8 cellular contexts compared by ENCODE assay signal in genomic region chr1:38029725-38030511, GRCh38. TPM values are rescaled to one million over a fixed set of nuclear protein-coding genes. Genes with fewer than 3 reads are reported as not detected.
DNase-seq lines count a peak whose midpoint lies in the region; ATAC-seq, FAIRE-seq and TF ChIP-seq lines count a peak whose summit lies in the region.

No MANE protein-coding gene starts in this region.

- no peaks in the 10 kb centered on the region for H3K27me3 ChIP-seq in Panc1 (ENCODE audit: control insufficient read depth, insufficient read depth, low read length)
- H3K27me3 ChIP-seq in kidney epithelial cell (ENCODE audit: control insufficient read depth, insufficient read depth, low read length) = no peaks in the 10 kb centered on the region

- H3K4me3 Mint-ChIP-seq in activated naive CD8-positive, alpha-beta T cell = peak overlapping the region; percentile 72

- H3K36me3 ChIP-seq in Panc1 (ENCODE audit: control insufficient read depth, insufficient read depth, low read length) (no peaks in the 10 kb centered on the region), kidney epithelial cell (ENCODE audit: control insufficient read depth, insufficient read depth, low read length) (no peaks in the 10 kb centered on the region)

- H3K9me3 ChIP-seq in Panc1 (ENCODE audit: control insufficient read depth, insufficient read depth, low read depth, low read length) = no peaks in the 10 kb centered on the region

- no peaks in the 10 kb centered on the region for H3K27me3 Mint-ChIP-seq in activated naive CD8-positive, alpha-beta T cell

- in situ Hi-C loops in Panc1 (cut with HindIII; ENCODE audit: low pct_unique_long_range_greater_than_20kb, low sequenced_read_pairs) = no loop called here

- peaks cover 50% of the 10 kb centered on the region for H3K4me1 Mint-ChIP-seq in activated naive CD8-positive, alpha-beta T cell (ENCODE audit: low read depth)

- peak overlapping the region; percentile 72 for H3K27ac ChIP-seq in Panc1 (ENCODE audit: low read length)

- BruUV-seq in Panc1 (replicated peaks; lab: Mats Ljungman, UMichigan) = no TSS peak

- H3K27ac Mint-ChIP-seq in activated naive CD8-positive, alpha-beta T cell = peak overlapping the region; percentile 95

- peaks cover 2% of the 10 kb centered on the region for H3K36me3 Mint-ChIP-seq in activated naive CD8-positive, alpha-beta T cell

- H3K4me3 ChIP-seq in Panc1 (ENCODE audit: low read depth in 2 of 2, low read length in 2 of 2) = peak overlapping the region in 1 of 2 experiments; percentile 2; a peak in 1 of 4 replicates
- H3K4me3 ChIP-seq in kidney epithelial cell (ENCODE audit: low read depth, low read length) = no peak overlapping the region

- intact Hi-C loops in Panc1 (cut with micrococcal nuclease; ENCODE audit: unreplicated experiment) = loop anchor here (5.0 kb wide), 1 partner anchor 807 kb away; no protein-coding TSS in a partner anchor

- no peak for DNase-seq in GM12891 (ENCODE audit: insufficient read length, low spot score)
- no peak for DNase-seq in Panc1 (ENCODE audit: low read depth, low spot score)
- DNase-seq in kidney epithelial cell (ENCODE audit: low read depth) = peak; percentile 50
- peak; percentile 73 to 75 for DNase-seq in stimulated activated CD8-positive, alpha-beta memory T cell treated with anti-CD3 and anti-CD28 coated beads, Interleukin-15, amount 100 ng/mL, for 48 hours (ENCODE audit: low read depth in 2 of 2)
- DNase-seq in DMS79 treated with DMSO at 0.1 percent for 48 hours (lab: John Stamatoyannopoulos, UW) = no peak

- CTCF ChIA-PET in Panc1 (lab: Charles Lee) = interaction anchor here (0.7 to 1.4 kb wide), 3 partner anchors 42 to 789 kb away, joined by 3 read pairs; no protein-coding TSS in a partner anchor

- peak; percentile 98 for FAIRE-seq in GM12891 (lab: Jason Lieb, UNC)

- H3K4me1 ChIP-seq in Panc1 (ENCODE audit: control insufficient read depth, insufficient read depth, low read length) = peaks cover 20% of the 10 kb centered on the region

- no peak for TF ChIP-seq POLR2A in GM12891 (IDR thresholded peaks at IDR 0.05; ENCODE audit: low read depth, low read length)

- POLR2A ChIA-PET in Panc1 (lab: Charles Lee) = interaction anchor here (0.5 to 0.6 kb wide), 2 partner anchors 14 to 432 kb away, joined by 5 to 10 read pairs; no protein-coding TSS in a partner anchor

- H3K9me3 Mint-ChIP-seq in activated naive CD8-positive, alpha-beta T cell (ENCODE audit: low read depth) = no peaks in the 10 kb centered on the region

- peak; percentile 37 for ATAC-seq in HG02571 (IDR thresholded peaks at IDR 0.05; ENCODE audit: unreplicated experiment)
- peak; percentile 73 for ATAC-seq in Panc1
- ATAC-seq in GM18502 (IDR thresholded peaks at IDR 0.05; ENCODE audit: poor library complexity, unreplicated experiment) = no peak

- TF ChIP-seq CTCF in Panc1 (IDR thresholded peaks at IDR 0.05) (no peak), kidney epithelial cell (IDR thresholded peaks at IDR 0.05; ENCODE audit: insufficient read depth, low read length, poor library complexity, severe bottlenecking) (no peak)

TF ChIP-seq in GM12891, 5 proteins besides CTCF, POLR2A, EP300 and RAD21:
- no peak for TF ChIP-seq PAX5 (IDR thresholded peaks at IDR 0.05; ENCODE audit: insufficient read depth, low read length, severe bottlenecking)
- TF ChIP-seq SPI1 (IDR thresholded peaks at IDR 0.05; ENCODE audit: low read depth, low read length) = peak; percentile 63
- TF ChIP-seq TAF1 (IDR thresholded peaks at IDR 0.05; ENCODE audit: low read depth, low read length) = no peak
- TF ChIP-seq POU2F2 (IDR thresholded peaks at IDR 0.05; ENCODE audit: low read depth, low read length) = no peak
- no peak for TF ChIP-seq POLR2AphosphoS5 (IDR thresholded peaks at IDR 0.05; ENCODE audit: low read depth, low read length)

RNA-seq across cellular contexts. Expression of gene POU3F1, which starts 16.7 kb away (rescaled TPM):
- polyA plus RNA-seq in GM12891 (2012; ENCODE audit: low read depth, missing spikeins) = 0.05 TPM
- total RNA-seq in Panc1 (2021; ENCODE audit: unreplicated experiment) (0.08 TPM), kidney epithelial cell (0.08 TPM in 1 of 2 replicates, not detected in the other)
- not detected for polyA plus RNA-seq in Panc1 (2012; ENCODE audit: insufficient read length)

RNA-seq across cellular contexts. Expression of gene UTP11, which starts 17.4 kb away (rescaled TPM):
- 27.3 TPM for polyA plus RNA-seq in GM12891 (2012; ENCODE audit: low read depth, missing spikeins)
- 53.8 TPM for total RNA-seq in Panc1 (2021; ENCODE audit: unreplicated experiment)
- polyA plus RNA-seq in Panc1 (2012; ENCODE audit: insufficient read length) = 28.6 TPM
- 42.8 and 62.3 TPM in 2 replicates for total RNA-seq in kidney epithelial cell

RNA-seq across cellular contexts. Expression of gene FHL3, which starts 24.6 kb away (rescaled TPM):
- 13.2 TPM for polyA plus RNA-seq in GM12891 (2012; ENCODE audit: low read depth, missing spikeins)
- 23.4 TPM for total RNA-seq in Panc1 (2021; ENCODE audit: unreplicated experiment)
- polyA plus RNA-seq in Panc1 (2012; ENCODE audit: insufficient read length) = 29.7 TPM
- total RNA-seq in kidney epithelial cell = 40.8 and 48.0 TPM in 2 replicates

RNA-seq across cellular contexts. Expression of gene SF3A3, which starts 40.1 kb away (rescaled TPM):
- 58.8 TPM for polyA plus RNA-seq in GM12891 (2012; ENCODE audit: low read depth, missing spikeins)
- 85.8 TPM for total RNA-seq in Panc1 (2021; ENCODE audit: unreplicated experiment)
- polyA plus RNA-seq in Panc1 (2012; ENCODE audit: insufficient read length) = 94.1 TPM
- total RNA-seq in kidney epithelial cell = 50.7 and 79.6 TPM in 2 replicates

Comparison
In these comparisons a context has a peak if more than half of its experiments do, and no peak if none do; other contexts are left out.
1. DNase-seq: peak in kidney epithelial cell (single experiment) and stimulated activated CD8-positive, alpha-beta memory T cell treated with anti-CD3 and anti-CD28 coated beads, Interleukin-15, amount 100 ng/mL, for 48 hours (2 of 2); none in GM12891 (single experiment), Panc1 (single experiment) and DMS79 treated with DMSO at 0.1 percent for 48 hours (single experiment).